12 cellular contexts compared by ENCODE assay signal in the genomic region with DNA sequence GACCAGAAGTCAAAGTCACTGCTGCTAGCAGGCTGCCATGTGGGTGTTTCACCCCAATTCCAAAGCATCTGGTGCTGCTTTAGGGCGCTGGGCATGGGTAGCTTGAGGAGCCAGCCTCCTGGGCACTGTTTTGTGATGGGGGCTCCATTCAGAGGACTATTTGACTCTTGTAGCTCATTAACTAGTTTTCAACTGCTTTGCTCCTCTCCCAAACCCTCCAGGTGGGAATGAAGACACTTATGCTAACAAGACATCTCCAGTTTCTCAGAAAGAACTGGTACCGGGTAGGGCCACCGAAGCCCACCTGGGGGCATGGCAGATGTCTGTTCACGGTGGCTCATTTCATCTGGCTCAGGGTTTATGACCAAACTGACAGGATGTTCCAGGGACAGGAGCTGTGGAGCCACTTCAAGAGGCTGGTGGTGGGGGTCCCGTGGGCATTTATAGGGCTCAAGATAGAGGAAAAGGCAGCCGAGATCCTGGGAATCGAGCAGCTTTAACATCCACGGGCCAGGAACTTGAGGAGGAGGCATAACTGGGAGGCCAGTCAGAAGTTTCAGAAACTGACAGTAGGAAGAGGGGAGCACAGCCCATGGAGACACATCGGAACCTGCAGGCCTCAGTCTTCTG. TPM values are rescaled to one million over a fixed set of nuclear protein-coding genes. Genes with fewer than 3 reads are reported as not detected.
DNase-seq lines count a peak whose midpoint lies in the region; ATAC-seq, FAIRE-seq and TF ChIP-seq lines count a peak whose summit lies in the region.
"Had no signal": no experiment of that assay in that cellular context is flagged by ENCODE, and none has a peak within 500 bp of the region (broad histone marks: within the 10 kb centered on the region; RNA-seq: fewer than 3 reads in every experiment).

No MANE protein-coding gene starts in this region.

- no peaks in the 10 kb centered on the region for H3K9me3 Mint-ChIP-seq in Calu3 (ENCODE audit: low read depth, unreplicated experiment)
- H3K9me3 Mint-ChIP-seq: activated naive CD8-positive, alpha-beta T cell treated with anti-CD3 and anti-CD28 coated beads, Interleukin-2, amount 10 ng/mL, durations not matched to agents 7 days and 5 days; CD14-positive monocyte had no signal

- CTCF ChIA-PET in Calu3 (lab: Charles Lee), result interaction anchor here (0.6 kb wide), 1 partner anchor 116 kb away, joined by 8 read pairs; no protein-coding TSS in a partner anchor

- H3K4me3 ChIP-seq in ascending aorta, result no peak overlapping the region
- H3K4me3 ChIP-seq in kidney (ENCODE audit: low read length in 2 of 2), result no peak overlapping the region
- peak overlapping the region; percentile 30 for H3K4me3 ChIP-seq in skeletal muscle satellite cell (ENCODE audit: low read length)

- H3K4me2 ChIP-seq in skeletal muscle satellite cell (ENCODE audit: low read length), result no peak overlapping the region

- peaks cover 28 to 71% of the 10 kb centered on the region in 2 donors for H3K4me1 ChIP-seq in ascending aorta
- H3K4me1 ChIP-seq in kidney (ENCODE audit: control insufficient read depth in 1 of 2, insufficient read depth in 1 of 2, low read depth in 1 of 2, low read length in 2 of 2), result peaks cover 80 to 90% of the 10 kb centered on the region in 2 donors
- peaks cover 59% of the 10 kb centered on the region for H3K4me1 ChIP-seq in skeletal muscle satellite cell (ENCODE audit: control insufficient read depth, insufficient read depth, low read length)

- intact Hi-C loops in Calu3 (cut with micrococcal nuclease; ENCODE audit: unreplicated experiment) (loop anchor here (5.0 kb wide), 1 partner anchor 116 kb away; no protein-coding TSS in a partner anchor), ascending aorta (cut with DNase I) (no loop called here), kidney (cut with DNase I) (no loop called here)

- H3K9ac ChIP-seq in kidney (ENCODE audit: low read length in 2 of 2) (peak overlapping the region in 1 of 2 donors; percentile 47), skeletal muscle satellite cell (ENCODE audit: low read depth, low read length) (peak overlapping the region; percentile 84)

- H3K27me3 ChIP-seq in ascending aorta, result no peaks in the 10 kb centered on the region
- H3K27me3 ChIP-seq in skeletal muscle satellite cell (ENCODE audit: control insufficient read depth, insufficient read depth, low read length), result no peaks in the 10 kb centered on the region

- peak overlapping the region; percentile 44 for H3K4me3 Mint-ChIP-seq in Calu3 (ENCODE audit: low read depth, unreplicated experiment)
- H3K4me3 Mint-ChIP-seq: activated naive CD8-positive, alpha-beta T cell treated with anti-CD3 and anti-CD28 coated beads, Interleukin-2, amount 10 ng/mL, durations not matched to agents 7 days and 5 days; CD14-positive monocyte had no signal

- no peaks in the 10 kb centered on the region for H3K9me3 ChIP-seq in ascending aorta
- H3K9me3 ChIP-seq in kidney (ENCODE audit: control insufficient read depth in 1 of 2, low read length in 2 of 2), result no peaks in the 10 kb centered on the region
- no peaks in the 10 kb centered on the region for H3K9me3 ChIP-seq in skeletal muscle satellite cell (replicated peaks; ENCODE audit: low read length)

- H3K27ac Mint-ChIP-seq in Calu3 (ENCODE audit: unreplicated experiment), result peak overlapping the region; percentile 90
- H3K27ac Mint-ChIP-seq: activated naive CD8-positive, alpha-beta T cell treated with anti-CD3 and anti-CD28 coated beads, Interleukin-2, amount 10 ng/mL, durations not matched to agents 7 days and 5 days; CD14-positive monocyte had no signal

- peaks cover 91% of the 10 kb centered on the region for H3K4me1 Mint-ChIP-seq in Calu3 (ENCODE audit: low read depth, unreplicated experiment)
- H3K4me1 Mint-ChIP-seq: activated naive CD8-positive, alpha-beta T cell treated with anti-CD3 and anti-CD28 coated beads, Interleukin-2, amount 10 ng/mL, durations not matched to agents 7 days and 5 days; CD14-positive monocyte had no signal

- no peak for ATAC-seq in GM21825 (IDR thresholded peaks at IDR 0.05; ENCODE audit: unreplicated experiment)

- no peaks in the 10 kb centered on the region for H3K27me3 Mint-ChIP-seq in Calu3 (ENCODE audit: unreplicated experiment)
- H3K27me3 Mint-ChIP-seq: activated naive CD8-positive, alpha-beta T cell treated with anti-CD3 and anti-CD28 coated beads, Interleukin-2, amount 10 ng/mL, durations not matched to agents 7 days and 5 days had no signal

- H3K27ac ChIP-seq in ascending aorta (peak overlapping the region; percentile 81 to 92), kidney (ENCODE audit: low read depth in 2 of 2, low read length in 2 of 2) (peak overlapping the region; percentile 74 to 81)

- peaks cover 100% of the 10 kb centered on the region for H3K36me3 Mint-ChIP-seq in Calu3 (ENCODE audit: insufficient read depth, unreplicated experiment)
- H3K36me3 Mint-ChIP-seq: activated naive CD8-positive, alpha-beta T cell treated with anti-CD3 and anti-CD28 coated beads, Interleukin-2, amount 10 ng/mL, durations not matched to agents 7 days and 5 days; CD14-positive monocyte had no signal

- no peak for FAIRE-seq in kidney (lab: Jason Lieb, UNC)

- TF ChIP-seq CTCF in Calu3 (IDR thresholded peaks at IDR 0.05; ENCODE audit: unreplicated experiment), result no peak
- no peak for TF ChIP-seq CTCF in ascending aorta (IDR thresholded peaks at IDR 0.05)
- TF ChIP-seq CTCF in kidney (IDR thresholded peaks at IDR 0.05; ENCODE audit: borderline replicate concordance, extremely low read depth, insufficient read depth), result no peak

- DNase-seq in Calu3 (no peak), ascending aorta (ENCODE audit: low spot score in 2 of 2) (no peak), kidney (no peak), DMS153 treated with DMSO at 0.1 percent for 48 hours (lab: John Stamatoyannopoulos, UW; ENCODE audit: unreplicated experiment) (no peak), DMS79 treated with DMSO at 0.1 percent for 48 hours (lab: John Stamatoyannopoulos, UW) (no peak), medulla oblongata (ENCODE audit: extremely low spot score) (no peak)
- DNase-seq: activated naive CD8-positive, alpha-beta T cell treated with anti-CD3 and anti-CD28 coated beads, Interleukin-2, amount 10 ng/mL, durations not matched to agents 7 days and 5 days; NCI-H1694 treated with DMSO at 0.1 percent for 48 hours had no signal

- peaks cover 66 to 82% of the 10 kb centered on the region in 2 donors for H3K36me3 ChIP-seq in ascending aorta
- H3K36me3 ChIP-seq in kidney (ENCODE audit: control insufficient read depth in 1 of 2, insufficient read depth in 2 of 2, low read length in 2 of 2), result peaks cover 56 to 71% of the 10 kb centered on the region in 2 donors
- H3K36me3 ChIP-seq in skeletal muscle satellite cell (ENCODE audit: insufficient read depth, low read length), result peaks cover 78% of the 10 kb centered on the region

- BruUV-seq in Calu3 (replicated peaks; lab: Mats Ljungman, UMichigan), result TSS peak; percentile 7

RNA-seq across cellular contexts. Expression of gene AMOTL2, which starts 17.7 kb away (rescaled TPM):
- total RNA-seq in Calu3 (2022), result 140 and 153 TPM in 2 replicates
- 156 TPM for total RNA-seq in ascending aorta
- total RNA-seq in kidney, result 83.5 TPM
- 19.5 TPM for polyA plus RNA-seq in kidney (ENCODE audit: insufficient read depth, low read depth, low replicate concordance)
- 40.8 and 77.5 TPM in 2 replicates for total RNA-seq in skeletal muscle satellite cell (2012; rRNA removed)
- total RNA-seq: activated naive CD8-positive, alpha-beta T cell treated with anti-CD3 and anti-CD28 coated beads, Interleukin-2, amount 10 ng/mL, durations not matched to agents 7 days and 5 days; T-helper 2 cell treated with Interferon-gamma antibody and Interleukin-4, amounts not matched to agents 100 ng/mL and 5 ng/mL, for 36 hours had no signal
- polyA plus RNA-seq: CD14-positive monocyte had no signal
